ENCODE assay signal across 8 cellular contexts in the genomic region with DNA sequence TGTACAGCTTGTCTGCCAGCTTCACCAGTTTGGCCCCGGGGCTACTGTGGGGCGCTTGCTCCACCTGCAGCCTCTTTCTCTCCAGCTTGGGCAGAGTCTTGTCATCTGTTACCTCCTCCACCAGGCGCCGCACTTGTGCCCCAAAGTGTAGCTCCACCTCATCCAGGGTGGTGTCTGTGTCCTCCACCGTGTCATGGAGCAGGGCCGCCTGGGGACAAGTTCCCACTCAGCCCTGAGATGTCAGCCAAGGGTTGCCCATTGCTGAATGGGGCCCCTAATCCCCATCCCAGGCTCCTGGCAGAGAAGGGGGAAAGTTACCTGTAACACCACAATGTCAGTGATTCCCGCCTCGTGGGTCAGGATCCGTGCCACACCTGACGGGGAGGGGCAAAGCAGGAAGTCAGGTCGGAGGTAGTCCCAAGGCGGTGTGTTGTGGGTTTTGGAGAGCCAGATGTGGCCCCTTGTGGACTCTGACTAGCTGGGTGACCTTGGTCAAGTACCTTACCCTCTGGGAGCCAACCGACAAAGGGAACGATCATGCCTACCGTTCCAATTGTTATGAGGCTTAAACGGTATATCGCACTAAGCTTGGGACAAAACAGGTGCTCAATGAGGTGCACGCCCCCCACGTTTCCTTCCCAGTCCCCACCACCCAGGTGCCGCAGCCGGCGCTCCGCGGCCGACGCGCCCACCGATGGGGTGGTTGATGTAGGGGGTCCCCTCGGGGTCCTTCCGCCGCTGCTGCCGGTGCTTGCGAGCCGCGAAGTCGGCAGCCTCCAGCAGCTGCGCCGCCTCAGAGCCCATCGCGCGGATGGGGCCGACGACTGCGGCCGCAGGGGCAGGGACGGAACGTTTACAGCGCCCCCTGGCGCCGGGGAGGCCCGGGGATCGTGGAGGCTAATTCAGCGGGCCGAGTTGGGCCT. TPM values are rescaled to one million over a fixed set of nuclear protein-coding genes. Genes with fewer than 3 reads are reported as not detected.
DNase-seq lines count a peak whose midpoint lies in the region; ATAC-seq and TF ChIP-seq lines count a peak whose summit lies in the region.

HDDC3 (minus strand) TSS at position 813 of the 923 bp plus-strand sequence; CDS start at position 804, 9 bp downstream.

- no peaks in the 10 kb centered on the region for H3K27me3 ChIP-seq in layer of hippocampus (ENCODE audit: control insufficient read depth, insufficient read depth, low read length)

- H3K4me3 ChIP-seq in choroid plexus epithelial cell (ENCODE audit: low read depth, low read length), result peak within 1 kb of the TSS; percentile 82

- H3K27ac ChIP-seq in layer of hippocampus (ENCODE audit: low read depth, low read length), result peak within 1 kb of the TSS; percentile 87

- DNase-seq in AML-193 (lab: John Stamatoyannopoulos, UW), result peak; percentile 84 to 86
- peak; percentile 82 for DNase-seq in NCI-H460 (ENCODE audit: extremely low read depth, low read depth)
- DNase-seq in activated CD4-positive, alpha-beta T cell treated with anti-CD3 and anti-CD28 coated beads for 24 hours (ENCODE audit: low read depth in 2 of 2), result peak; percentile 91 to 92
- peak; percentile 84 for DNase-seq in choroid plexus epithelial cell (ENCODE audit: low read depth)
- DNase-seq in stimulated activated CD4-positive, alpha-beta T cell treated with anti-CD3 and anti-CD28 coated beads, Interleukin-1b, Interleukin-23, amount 100 ng/mL, for 4 hours (ENCODE audit: low read depth in 2 of 2), result peak; percentile 86 to 95

- peak; percentile 81 for TF ChIP-seq CTCF in choroid plexus epithelial cell (conservative IDR thresholded peaks at IDR 0.05; ENCODE audit: low read depth, low read length)

- ATAC-seq in GM19043 (IDR thresholded peaks at IDR 0.05; ENCODE audit: low read depth, unreplicated experiment), result peak; percentile 40
- peak; percentile 51 for ATAC-seq in HG03354 (IDR thresholded peaks at IDR 0.05; ENCODE audit: poor library complexity, severe bottlenecking, unreplicated experiment)

RNA-seq across cellular contexts. Expression of gene HDDC3, which starts in this region (rescaled TPM):
- total RNA-seq in NCI-H460 (2014; rRNA removed; shearing (Covaris generic)), result 19.7 and 21.1 TPM in 2 replicates
- 26.2 and 40.1 TPM in 2 replicates for polyA plus RNA-seq in NCI-H460 (2014; cell fraction: nucleus; rRNA removed)

Comparison
In these comparisons a context has a peak if more than half of its experiments do, and no peak if none do; other contexts are left out.
1. Peak in every context shown above with its lines: DNase-seq, ATAC-seq, H3K4me3 ChIP-seq and H3K27ac ChIP-seq.